9 cellular contexts compared by ENCODE assay signal in genomic region chr22:23036684-23037428, GRCh38.
DNase-seq lines count a peak whose midpoint lies in the region; ATAC-seq and TF ChIP-seq lines count a peak whose summit lies in the region.
"Had no signal": no experiment of that assay in that cellular context is flagged by ENCODE, and none has a peak within 500 bp of the region (broad histone marks: within the 10 kb centered on the region; RNA-seq: fewer than 3 reads in every experiment).

No MANE protein-coding gene starts in this region.

- no peak for ATAC-seq in HG02970 (IDR thresholded peaks at IDR 0.05; ENCODE audit: low FRiP score, unreplicated experiment)

- DNase-seq in NCI-H2227 (lab: John Stamatoyannopoulos, UW; ENCODE audit: unreplicated experiment) (peak; percentile 10), NCI-H2227 treated with DMSO at 0.1 percent for 48 hours (lab: John Stamatoyannopoulos, UW) (no peak), NAMALWA (ENCODE audit: low spot score) (peak; percentile 42), cardiac fibroblast (ENCODE audit: low read depth in 2 of 2) (peak; percentile 13 to 49), skeletal muscle cell (ENCODE audit: low read depth) (peak; percentile 11), NCI-H1092 (lab: John Stamatoyannopoulos, UW) (no peak), anterior cingulate cortex (lab: John Stamatoyannopoulos, UW) (no peak)
- DNase-seq: NCI-H345 had no signal

- no peak overlapping the region for H3K4me3 ChIP-seq in cardiac fibroblast (replicated peaks in 1 of 2; ENCODE audit: low read depth in 2 of 2, low read length in 2 of 2)
- H3K4me3 ChIP-seq in skeletal muscle cell (ENCODE audit: low read depth, low read length): no peak overlapping the region

- TF ChIP-seq CTCF in cardiac fibroblast (IDR thresholded peaks at IDR 0.05; ENCODE audit: low read depth, low read length): no peak

Comparison
In these comparisons a context has a peak if more than half of its experiments do, and no peak if none do; other contexts are left out.
1. DNase-seq: peak in NCI-H2227 (single experiment), NAMALWA (single experiment), cardiac fibroblast (2 of 2) and skeletal muscle cell (single experiment); none in NCI-H2227 treated with DMSO at 0.1 percent for 48 hours (single experiment), NCI-H1092 (single experiment) and anterior cingulate cortex (0 of 58).